ENCODE assay signal across 8 cellular contexts in the genomic region with DNA sequence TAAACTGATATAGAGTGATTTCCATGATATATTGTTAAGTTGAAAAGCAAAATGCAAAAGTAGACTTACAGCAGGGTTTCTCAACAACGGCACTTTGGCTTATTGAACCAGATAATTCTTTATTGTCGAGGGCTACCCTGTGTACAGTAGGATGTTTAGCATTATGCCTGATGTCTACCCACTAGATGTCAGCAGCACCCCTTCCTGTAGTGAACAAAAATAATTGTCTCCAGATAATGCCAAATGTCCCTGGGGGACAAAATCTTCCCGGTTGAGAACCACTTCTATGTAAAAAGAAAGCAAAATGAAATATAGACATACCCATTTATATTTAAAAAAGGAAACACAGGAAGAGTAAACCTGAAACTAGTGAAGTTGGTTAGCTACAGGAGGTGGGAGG. TPM values are rescaled to one million over a fixed set of nuclear protein-coding genes. Genes with fewer than 3 reads are reported as not detected.
DNase-seq lines count a peak whose midpoint lies in the region; ATAC-seq and TF ChIP-seq lines count a peak whose summit lies in the region.

No MANE protein-coding gene starts in this region.

- TF ChIP-seq EP300 in transverse colon (IDR thresholded peaks at IDR 0.05; ENCODE audit: low read depth) = no peak

- H3K27me3 ChIP-seq in OCI-LY3 (ENCODE audit: low read depth, low read length) = no peaks in the 10 kb centered on the region
- H3K27me3 ChIP-seq in transverse colon = no peaks in the 10 kb centered on the region

- peak in 1 of 2 donors; percentile 73 for ATAC-seq in activated T-cell treated with anti-CD3 and anti-CD28 coated beads, Interleukin-2, amount 50 U/mL, for 4 hours

- 45 to 52% methylated on average over 2 to 3 of the region's 3 CpGs for WGBS in transverse colon (ENCODE audit: low coverage in 1 of 2), 2 donors

- H3K36me3 Mint-ChIP-seq in activated T-cell treated with anti-CD3 and anti-CD28 coated beads, Interleukin-2, amount 50 U/mL, for 4 hours (ENCODE audit: insufficient read depth) = peaks cover 23% of the 10 kb centered on the region

- H3K27me3 Mint-ChIP-seq in activated T-cell treated with anti-CD3 and anti-CD28 coated beads, Interleukin-2, amount 50 U/mL, for 4 hours (ENCODE audit: low read depth) = no peaks in the 10 kb centered on the region

- no peak overlapping the region for H2AFZ ChIP-seq in OCI-LY3 (ENCODE audit: low read depth, low read length)

- TF ChIP-seq POLR2A in transverse colon (IDR thresholded peaks at IDR 0.05) = no peak

- peak; percentile 90 for TF ChIP-seq CTCF in OCI-LY3 (IDR thresholded peaks at IDR 0.05; ENCODE audit: low read depth, low read length)
- TF ChIP-seq CTCF in foreskin fibroblast (IDR thresholded peaks at IDR 0.05; ENCODE audit: low read depth, low read length) = peak; percentile 12
- TF ChIP-seq CTCF in transverse colon (IDR thresholded peaks at IDR 0.05) = peak in 1 of 5 experiments; percentile 5

- DNase-seq in activated T-cell treated with anti-CD3 and anti-CD28 coated beads, Interleukin-2, amount 50 U/mL, for 4 hours = peak; percentile 8
- DNase-seq in activated T-cell treated with anti-CD3 and anti-CD28 coated beads, Interleukin-2, amount 50 U/mL, for 1 hour = no peak
- DNase-seq in H4 (ENCODE audit: low spot score) = peak; percentile 7
- peak in 1 of 2 donors; percentile 1 for DNase-seq in foreskin fibroblast
- DNase-seq in transverse colon = no peak
- no peak for DNase-seq in GDM1 (lab: John Stamatoyannopoulos, UW)
- no peak for DNase-seq in stimulated activated CD4-positive, alpha-beta T cell treated with anti-CD3 and anti-CD28 coated beads, Interleukin-2, amount 100 ng/mL, for 48 hours

- intact Hi-C loops in transverse colon (cut with DNase I; ENCODE audit: low total_unique reads) = no loop called here

- no peak overlapping the region for H3K4me3 Mint-ChIP-seq in activated T-cell treated with anti-CD3 and anti-CD28 coated beads, Interleukin-2, amount 50 U/mL, for 4 hours

- H3K4me3 ChIP-seq in OCI-LY3 (ENCODE audit: low read length) = no peak overlapping the region; the same call in 1 of the 2 replicates
- H3K4me3 ChIP-seq in foreskin fibroblast (ENCODE audit: low read depth in 1 of 2, low read length in 2 of 2) = no peak overlapping the region
- no peak overlapping the region for H3K4me3 ChIP-seq in transverse colon

- H3K9me3 ChIP-seq in OCI-LY3 (ENCODE audit: insufficient read depth, low read length) (no peaks in the 10 kb centered on the region), transverse colon (no peaks in the 10 kb centered on the region)

- no peaks in the 10 kb centered on the region for H4K20me1 ChIP-seq in OCI-LY3 (ENCODE audit: insufficient read depth, low read length)

- H3K27ac ChIP-seq in OCI-LY3 (ENCODE audit: low read length) (no peak overlapping the region), transverse colon (no peak overlapping the region)

- in situ Hi-C loops in transverse colon (cut with MboI; ENCODE audit: low pct_ligation_motif_present in 1 of 4, low pct_unique_long_range_greater_than_20kb in 1 of 4, low sequenced_read_pairs in 3 of 4) = no loop called here

- H3K4me1 ChIP-seq in OCI-LY3 (ENCODE audit: low read length) = peaks cover 5% of the 10 kb centered on the region; the same call in 1 of the 2 replicates
- no peaks in the 10 kb centered on the region for H3K4me1 ChIP-seq in transverse colon

- no peak overlapping the region for H3K9ac ChIP-seq in OCI-LY3 (ENCODE audit: low read length)

- H3K36me3 ChIP-seq in OCI-LY3 (replicated peaks; ENCODE audit: low read depth, low read length) (no peaks in the 10 kb centered on the region), transverse colon (no peaks in the 10 kb centered on the region)

- H3K4me1 Mint-ChIP-seq in activated T-cell treated with anti-CD3 and anti-CD28 coated beads, Interleukin-2, amount 50 U/mL, for 4 hours (ENCODE audit: low read depth) = peaks cover 3% of the 10 kb centered on the region

- no peaks in the 10 kb centered on the region for H3K79me2 ChIP-seq in OCI-LY3 (ENCODE audit: low read length)

- H3K4me2 ChIP-seq in OCI-LY3 (ENCODE audit: low read length) = peak overlapping the region; percentile 43

- H3K9me3 Mint-ChIP-seq in activated T-cell treated with anti-CD3 and anti-CD28 coated beads, Interleukin-2, amount 50 U/mL, for 4 hours = no peaks in the 10 kb centered on the region

RNA-seq across cellular contexts. Expression of gene ABCD2, which starts 32.4 kb away (rescaled TPM):
- total RNA-seq in activated T-cell treated with anti-CD3 and anti-CD28 coated beads, Interleukin-2, amount 50 U/mL, for 4 hours = under 1 TPM; 0.69 to 0.89 (median 0.79) TPM
- total RNA-seq in H4 (2014; rRNA removed; shearing (Covaris generic)) = 0.37 and 0.55 TPM in 2 replicates
- 1 to 10 TPM in 1 of 4 donors, under 1 TPM in 2, not detected in 1; 0.37 to 1.9 (median 0.55) TPM for total RNA-seq in transverse colon

Comparison
In these comparisons a context has a peak if more than half of its experiments do, and no peak if none do; other contexts are left out.
1. DNase-seq: peak in activated T-cell treated with anti-CD3 and anti-CD28 coated beads, Interleukin-2, amount 50 U/mL, for 4 hours (single experiment) and H4 (single experiment); none in activated T-cell treated with anti-CD3 and anti-CD28 coated beads, Interleukin-2, amount 50 U/mL, for 1 hour (single experiment), transverse colon (single experiment), GDM1 (single experiment) and stimulated activated CD4-positive, alpha-beta T cell treated with anti-CD3 and anti-CD28 coated beads, Interleukin-2, amount 100 ng/mL, for 48 hours (0 of 2).